ENCODE assay signal across 10 cellular contexts in genomic region chr13:30409911-30410704, GRCh38. TPM values are rescaled to one million over a fixed set of nuclear protein-coding genes. Genes with fewer than 3 reads are reported as not detected.
DNase-seq lines count a peak whose midpoint lies in the region; ATAC-seq and TF ChIP-seq lines count a peak whose summit lies in the region.
"Had no signal": no experiment of that assay in that cellular context is flagged by ENCODE, and none has a peak within 500 bp of the region (broad histone marks: within the 10 kb centered on the region; RNA-seq: fewer than 3 reads in every experiment).

No MANE protein-coding gene starts in this region.

- no peak for TF ChIP-seq RAD21 in HCT116 (IDR thresholded peaks at IDR 0.05; ENCODE audit: low read depth)

- RAD21 ChIA-PET in HCT116 (lab: Charles Lee; ENCODE audit: low non-redundant PET in 1 of 2, low total read pairs in 2 of 2, uncharacterized antibody in 2 of 2, unreplicated experiment in 2 of 2) = no interaction called here

- CTCF ChIA-PET in HCT116 (lab: Charles Lee) (interaction anchor here (0.7 kb wide), 1 partner anchor 485 kb away, joined by 3 read pairs; no protein-coding TSS in a partner anchor), mammary epithelial cell (lab: Charles Lee; ENCODE audit: low non-redundant PET) (no interaction called here)

- TF ChIP-seq CTCF in HCT116 (IDR thresholded peaks at IDR 0.05 in 2 of 3, conservative IDR thresholded peaks at IDR 0.05 in 1 of 3; ENCODE audit: borderline replicate concordance in 1 of 3, insufficient read depth in 1 of 3, low read depth in 2 of 3, low read length in 2 of 3) = no peak
- no peak for TF ChIP-seq CTCF in mammary epithelial cell (conservative IDR thresholded peaks at IDR 0.05 in 1 of 2, IDR thresholded peaks at IDR 0.05 in 1 of 2; ENCODE audit: extremely low read depth in 1 of 2, insufficient read depth in 1 of 2, low read depth in 1 of 2, low read length in 2 of 2)

- H3K9me3 ChIP-seq in HCT116 (ENCODE audit: control insufficient read depth in 1 of 2, insufficient read depth in 1 of 2, low read depth in 1 of 2, low read length in 2 of 2) (no peaks in the 10 kb centered on the region), mammary epithelial cell (replicated peaks; ENCODE audit: insufficient read depth, low read length) (no peaks in the 10 kb centered on the region), subcutaneous abdominal adipose tissue (ENCODE audit: control insufficient read depth in 5 of 5, low read length in 5 of 5) (peaks cover 0 to 5% (median 0%) of the 10 kb centered on the region in 5 donors)

- H3K9ac ChIP-seq in HCT116 (ENCODE audit: low read length) (no peak overlapping the region), mammary epithelial cell (ENCODE audit: insufficient read depth, low read length) (no peak overlapping the region), subcutaneous abdominal adipose tissue (ENCODE audit: low read length in 5 of 5) (peak overlapping the region in 3 of 5 donors; percentile 85 to 100 (median 89))

- H4K20me1 ChIP-seq in HCT116 (ENCODE audit: insufficient read depth) (no peaks in the 10 kb centered on the region), mammary epithelial cell (ENCODE audit: insufficient read depth, low read length) (no peaks in the 10 kb centered on the region)

- H3K36me3 ChIP-seq in HCT116 (ENCODE audit: control insufficient read depth in 1 of 2, insufficient read depth in 2 of 2, low read length in 2 of 2) = no peaks in the 10 kb centered on the region
- H3K36me3 ChIP-seq in mammary epithelial cell (ENCODE audit: insufficient read depth, low read length) = no peaks in the 10 kb centered on the region
- peaks cover 0 to 2% (median 0%) of the 10 kb centered on the region in 5 donors for H3K36me3 ChIP-seq in subcutaneous abdominal adipose tissue (ENCODE audit: control insufficient read depth in 5 of 5, insufficient read depth in 5 of 5, low read length in 5 of 5)

- peak overlapping the region; percentile 29; the same call in 1 of the 2 replicates for H3K27ac ChIP-seq in HCT116 (ENCODE audit: low read depth, low read length)
- H3K27ac ChIP-seq in mammary epithelial cell (ENCODE audit: insufficient read depth, low read depth, low read length) = no peak overlapping the region
- peak overlapping the region; percentile 94 for H3K27ac ChIP-seq in subcutaneous abdominal adipose tissue (ENCODE audit: low read depth, low read length)
- H3K27ac ChIP-seq: VCaP had no signal

- 0 out of 4 replicates have a peak overlapping the region, but pooled peaks of 1 of the 2 experiments have one; percentile 6 for H3K4me3 ChIP-seq in HCT116 (replicated peaks in 1 of 2; ENCODE audit: low read depth in 1 of 2, low read length in 2 of 2)
- no peak overlapping the region for H3K4me3 ChIP-seq in mammary epithelial cell (replicated peaks in 1 of 3; ENCODE audit: insufficient read depth in 1 of 3, low read depth in 2 of 3, low read length in 3 of 3)
- H3K4me3 ChIP-seq in subcutaneous abdominal adipose tissue (ENCODE audit: low read depth in 1 of 5, low read length in 5 of 5) = peak overlapping the region in 1 of 5 donors; percentile 34

- H3K27me3 ChIP-seq in HCT116 (ENCODE audit: insufficient read depth, low read length) = no peaks in the 10 kb centered on the region
- H3K27me3 ChIP-seq in mammary epithelial cell (ENCODE audit: insufficient read depth, low read length) = no peaks in the 10 kb centered on the region
- peaks cover 0 to 4% (median 0%) of the 10 kb centered on the region in 5 donors for H3K27me3 ChIP-seq in subcutaneous abdominal adipose tissue (ENCODE audit: control insufficient read depth in 5 of 5, insufficient read depth in 4 of 5, low read length in 5 of 5)

- dilution Hi-C loops in mammary epithelial cell (cut with HindIII; ENCODE audit: low sequenced_read_pairs) = no loop called here

- BruUV-seq in HCT116 (replicated peaks; lab: Mats Ljungman, UMichigan) = no TSS peak
- no TSS peak for BruUV-seq in mammary epithelial cell (replicated peaks; lab: Mats Ljungman, UMichigan)

- no peaks in the 10 kb centered on the region for H3K79me2 ChIP-seq in HCT116 (ENCODE audit: insufficient read depth, low read length)
- no peaks in the 10 kb centered on the region for H3K79me2 ChIP-seq in mammary epithelial cell (ENCODE audit: insufficient read depth, low read length)

- 57% methylated on average over 8 of the region's 13 CpGs for WGBS in mammary epithelial cell (ENCODE audit: low coverage, missing lambda C conversion rate)

- intact Hi-C loops in HCT116 (cut with micrococcal nuclease) (no loop called here), mammary epithelial cell (cut with micrococcal nuclease) (loop anchor here (2.0 to 5.0 kb wide), 4 partner anchors 21 to 207 kb away; partner anchors contain the start of gene USPL1)

- TF ChIP-seq POLR2A in HCT116 (IDR thresholded peaks at IDR 0.05; ENCODE audit: borderline replicate concordance, extremely low read depth, insufficient read depth, insufficient read length) = no peak

- H3K9me2 ChIP-seq in HCT116 (ENCODE audit: insufficient read depth) = no peaks in the 10 kb centered on the region

- peak overlapping the region; percentile 79 for H2AFZ ChIP-seq in HCT116 (ENCODE audit: low read depth, low read length, poor library complexity, severe bottlenecking)
- H2AFZ ChIP-seq in mammary epithelial cell (ENCODE audit: low read depth, low read length) = peak overlapping the region; percentile 15

- H3K4me1 ChIP-seq in HCT116 (ENCODE audit: control insufficient read depth in 1 of 2, insufficient read depth in 2 of 2, low read length in 2 of 2) = peaks cover 13 to 17% of the 10 kb centered on the region in 2 experiments; a peak in 3 of 4 replicates
- H3K4me1 ChIP-seq in mammary epithelial cell (ENCODE audit: insufficient read depth, low read length) = peaks cover 7% of the 10 kb centered on the region
- peaks cover 18 to 43% (median 38%) of the 10 kb centered on the region in 5 donors for H3K4me1 ChIP-seq in subcutaneous abdominal adipose tissue (ENCODE audit: control insufficient read depth in 5 of 5, insufficient read depth in 5 of 5, low read length in 5 of 5)

- in situ Hi-C loops in mammary epithelial cell (cut with MboI; ENCODE audit: low sequenced_read_pairs in 2 of 2) (no loop called here), KBM-7 (cut with MboI; ENCODE audit: low pct_unique_long_range_greater_than_20kb, low sequenced_read_pairs) (no loop called here)

- ATAC-seq in HCT116 = peak; percentile 84
- no peak for ATAC-seq in GM19328 (IDR thresholded peaks at IDR 0.05; ENCODE audit: unreplicated experiment)

- POLR2A ChIA-PET in HCT116 (lab: Charles Lee) = interaction anchor here (1.1 kb wide), 1 partner anchor 21 kb away, joined by 3 read pairs; no protein-coding TSS in a partner anchor

- peak overlapping the region; percentile 52 for H3K4me2 ChIP-seq in HCT116 (ENCODE audit: low read length)
- H3K4me2 ChIP-seq in mammary epithelial cell (ENCODE audit: insufficient read depth, low read depth, low read length) = no peak overlapping the region

- DNase-seq in HCT116 (ENCODE audit: low read depth, low spot score) = no peak
- peak; percentile 46 for DNase-seq in mammary epithelial cell
- DNase-seq in iris pigment epithelial cell (ENCODE audit: low read depth) = peak; percentile 82
- DNase-seq in KBM-7 = no peak
- no peak for DNase-seq in NCI-H1417 (lab: John Stamatoyannopoulos, UW)
- no peak for DNase-seq in activated CD4-positive, alpha-beta T cell treated with anti-CD3 and anti-CD28 coated beads, Interleukin-2, amount 50 U/mL, for 1 hour
- DNase-seq: NCI-H345 had no signal

TF ChIP-seq in HCT116, 20 proteins besides CTCF, POLR2A, EP300 and RAD21 (continues in another document):
- TF ChIP-seq ZFX (IDR thresholded peaks at IDR 0.05) (no peak), CEBPB (IDR thresholded peaks at IDR 0.05; ENCODE audit: low read depth) (no peak), YY1 (IDR thresholded peaks at IDR 0.05; ENCODE audit: extremely low read depth, insufficient replicate concordance, low read depth, low read length) (no peak), EZH2 (IDR thresholded peaks at IDR 0.05) (no peak), EZH2phosphoT487 (IDR thresholded peaks at IDR 0.05; ENCODE audit: borderline replicate concordance) (no peak), ZNF274 (IDR thresholded peaks at IDR 0.05; ENCODE audit: low read depth, low read length) (no peak), SP1 (IDR thresholded peaks at IDR 0.05; ENCODE audit: low read depth) (no peak), EGR1 (IDR thresholded peaks at IDR 0.05; ENCODE audit: low read depth) (peak; percentile 58), SRF (IDR thresholded peaks at IDR 0.05; ENCODE audit: low read depth) (no peak), ELF1 (IDR thresholded peaks at IDR 0.05; ENCODE audit: borderline replicate concordance, low read depth) (no peak)
- TF ChIP-seq, protein P1, sequence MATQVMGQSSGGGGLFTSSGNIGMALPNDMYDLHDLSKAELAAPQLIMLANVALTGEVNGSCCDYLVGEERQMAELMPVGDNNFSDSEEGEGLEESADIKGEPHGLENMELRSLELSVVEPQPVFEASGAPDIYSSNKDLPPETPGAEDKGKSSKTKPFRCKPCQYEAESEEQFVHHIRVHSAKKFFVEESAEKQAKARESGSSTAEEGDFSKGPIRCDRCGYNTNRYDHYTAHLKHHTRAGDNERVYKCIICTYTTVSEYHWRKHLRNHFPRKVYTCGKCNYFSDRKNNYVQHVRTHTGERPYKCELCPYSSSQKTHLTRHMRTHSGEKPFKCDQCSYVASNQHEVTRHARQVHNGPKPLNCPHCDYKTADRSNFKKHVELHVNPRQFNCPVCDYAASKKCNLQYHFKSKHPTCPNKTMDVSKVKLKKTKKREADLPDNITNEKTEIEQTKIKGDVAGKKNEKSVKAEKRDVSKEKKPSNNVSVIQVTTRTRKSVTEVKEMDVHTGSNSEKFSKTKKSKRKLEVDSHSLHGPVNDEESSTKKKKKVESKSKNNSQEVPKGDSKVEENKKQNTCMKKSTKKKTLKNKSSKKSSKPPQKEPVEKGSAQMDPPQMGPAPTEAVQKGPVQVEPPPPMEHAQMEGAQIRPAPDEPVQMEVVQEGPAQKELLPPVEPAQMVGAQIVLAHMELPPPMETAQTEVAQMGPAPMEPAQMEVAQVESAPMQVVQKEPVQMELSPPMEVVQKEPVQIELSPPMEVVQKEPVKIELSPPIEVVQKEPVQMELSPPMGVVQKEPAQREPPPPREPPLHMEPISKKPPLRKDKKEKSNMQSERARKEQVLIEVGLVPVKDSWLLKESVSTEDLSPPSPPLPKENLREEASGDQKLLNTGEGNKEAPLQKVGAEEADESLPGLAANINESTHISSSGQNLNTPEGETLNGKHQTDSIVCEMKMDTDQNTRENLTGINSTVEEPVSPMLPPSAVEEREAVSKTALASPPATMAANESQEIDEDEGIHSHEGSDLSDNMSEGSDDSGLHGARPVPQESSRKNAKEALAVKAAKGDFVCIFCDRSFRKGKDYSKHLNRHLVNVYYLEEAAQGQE (IDR thresholded peaks at IDR 0.05; ENCODE audit: low read depth) = no peak

RNA-seq across cellular contexts. Expression of gene UBE2L5, which starts 12.2 kb away (rescaled TPM):
- total RNA-seq in HCT116 (2021; ENCODE audit: unreplicated experiment) = 0.15 TPM
- not detected in 2 replicates for polyA plus RNA-seq in HCT116 (2012)
- not detected for total RNA-seq in mammary epithelial cell
- polyA plus RNA-seq in mammary epithelial cell = not detected
- 0.67 TPM for polyA minus RNA-seq in mammary epithelial cell

RNA-seq across cellular contexts. Expression of gene HMGB1, which starts 55.6 kb away (rescaled TPM):
- total RNA-seq in HCT116 (2021; ENCODE audit: unreplicated experiment) (678 TPM), mammary epithelial cell (100 to 1,000 TPM in 1 of 2 donors, 10 to 100 TPM in 1; 78.0 to 273 TPM)
- polyA plus RNA-seq in HCT116 (2012) = 231 and 369 TPM in 2 replicates
- polyA plus RNA-seq in mammary epithelial cell = 192 TPM
- 58.7 TPM for polyA minus RNA-seq in mammary epithelial cell

Comparison
In these comparisons a context has a peak if more than half of its experiments do, and no peak if none do; other contexts are left out.
1. DNase-seq: peak in mammary epithelial cell (single experiment) and iris pigment epithelial cell (single experiment); none in HCT116 (single experiment), KBM-7 (single experiment), NCI-H1417 (0 of 3) and activated CD4-positive, alpha-beta T cell treated with anti-CD3 and anti-CD28 coated beads, Interleukin-2, amount 50 U/mL, for 1 hour (single experiment).
2. H3K9ac ChIP-seq: peak in subcutaneous abdominal adipose tissue (3 of 5); none in HCT116 (single experiment) and mammary epithelial cell (single experiment).